ENCODE assay signal across 23 cellular contexts in the genomic region with DNA sequence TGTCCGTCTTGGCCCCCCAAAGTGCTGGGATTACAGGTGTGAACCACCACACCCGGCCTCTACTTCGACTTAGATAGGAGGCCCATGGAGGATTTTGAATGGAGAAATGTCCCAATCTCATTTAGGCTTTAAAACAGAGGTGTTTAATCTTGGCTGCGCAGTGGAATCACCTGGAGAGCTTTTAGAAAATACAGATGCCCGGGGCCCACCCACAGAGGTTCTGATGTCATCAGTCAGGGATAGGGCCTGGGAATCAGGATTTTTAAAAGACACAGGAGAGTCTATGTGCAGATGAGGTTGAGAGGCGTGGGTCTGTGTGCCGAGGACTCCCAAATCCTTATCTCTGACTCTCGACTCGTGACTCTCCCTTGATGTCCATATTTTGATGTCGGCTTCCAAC.
DNase-seq lines count a peak whose midpoint lies in the region; ATAC-seq, FAIRE-seq and TF ChIP-seq lines count a peak whose summit lies in the region.
"Had no signal": no experiment of that assay in that cellular context is flagged by ENCODE, and none has a peak within 500 bp of the region (broad histone marks: within the 10 kb centered on the region; RNA-seq: fewer than 3 reads in every experiment).

No MANE protein-coding gene starts in this region.

- H3K4me3 ChIP-seq in OCI-LY7 (ENCODE audit: low read depth, low read length, poor library complexity, severe bottlenecking) (no peak overlapping the region), hepatocyte (no peak overlapping the region)
- H3K4me3 ChIP-seq: BLaER1, GM12878, GM23338 had no signal

- CTCF ChIA-PET in OCI-LY7 (lab: Charles Lee; ENCODE audit: unreplicated experiment): no interaction called here

- intact Hi-C loops in CD14-positive monocyte (cut with micrococcal nuclease) (loop anchor here in 1 of 2 donors (5.0 kb wide), 1 partner anchor 37 kb away; no protein-coding TSS in a partner anchor), OCI-LY7 (cut with micrococcal nuclease; ENCODE audit: unreplicated experiment) (no loop called here)

- H3K4me2 ChIP-seq in OCI-LY7 (ENCODE audit: low read length): peak overlapping the region; percentile 54; the same call in 1 of the 2 replicates
- H3K4me2 ChIP-seq in hepatocyte: no peak overlapping the region
- H3K4me2 ChIP-seq: BLaER1, GM23338 had no signal

- H3K79me2 ChIP-seq in OCI-LY7 (ENCODE audit: insufficient read depth, low read depth, low read length) (peaks cover 22% of the 10 kb centered on the region; the same call in 1 of the 2 replicates), hepatocyte (no peaks in the 10 kb centered on the region)

- no peaks in the 10 kb centered on the region for H4K20me1 ChIP-seq in OCI-LY7 (ENCODE audit: insufficient read depth, low read length)
- no peaks in the 10 kb centered on the region for H4K20me1 ChIP-seq in hepatocyte (ENCODE audit: insufficient read depth, poor library complexity, severe bottlenecking)
- H4K20me1 ChIP-seq: BLaER1 had no signal

- no peaks in the 10 kb centered on the region for H3K27me3 ChIP-seq in hepatocyte
- H3K27me3 ChIP-seq: BLaER1 had no signal

- H2AFZ ChIP-seq in OCI-LY7 (ENCODE audit: low read length) (no peak overlapping the region), hepatocyte (no peak overlapping the region)
- H2AFZ ChIP-seq: GM23338 had no signal

- no peak for TF ChIP-seq CTCF in CD14-positive monocyte (IDR thresholded peaks at IDR 0.05)
- no peak for TF ChIP-seq CTCF in OCI-LY7 (conservative IDR thresholded peaks at IDR 0.05; ENCODE audit: low read length)
- no peak for TF ChIP-seq CTCF in neural crest cell (conservative IDR thresholded peaks at IDR 0.05)
- TF ChIP-seq CTCF in progenitor cell of endocrine pancreas (IDR thresholded peaks at IDR 0.05; ENCODE audit: unreplicated experiment): no peak
- TF ChIP-seq CTCF in hepatocyte (IDR thresholded peaks at IDR 0.05; ENCODE audit: poor library complexity): no peak

- no peak overlapping the region for H3K27ac ChIP-seq in OCI-LY7 (ENCODE audit: low read depth, low read length, poor library complexity, severe bottlenecking)
- no peak overlapping the region for H3K27ac ChIP-seq in hepatocyte
- H3K27ac ChIP-seq: 22Rv1, BLaER1, C4-2B had no signal

- H3K36me3 ChIP-seq in OCI-LY7 (ENCODE audit: insufficient read depth, low read length) (no peaks in the 10 kb centered on the region; the same call in 1 of the 2 replicates), hepatocyte (replicated peaks; ENCODE audit: insufficient read depth, low read depth) (no peaks in the 10 kb centered on the region)
- H3K36me3 ChIP-seq: BLaER1 had no signal

- H3K4me1 ChIP-seq in OCI-LY7 (ENCODE audit: insufficient read depth, low read length, poor library complexity, severe bottlenecking) (peaks cover 94% of the 10 kb centered on the region), hepatocyte (ENCODE audit: insufficient read depth) (peaks cover 21% of the 10 kb centered on the region)

- POLR2A ChIA-PET in OCI-LY7 (lab: Charles Lee): interaction anchor here (0.6 to 1.9 kb wide), 5 partner anchors 42 to 685 kb away, joined by 3 to 7 read pairs (median 4); no protein-coding TSS in a partner anchor

- FAIRE-seq in HTR-8/SVneo (lab: Jason Lieb, UNC) (no peak), frontal cortex (lab: Jason Lieb, UNC) (no peak)
- FAIRE-seq: A204.1, D721Med, GM12878 had no signal

- peaks cover 0 to 3% of the 10 kb centered on the region in 2 donors for H3K36me3 Mint-ChIP-seq in CD14-positive monocyte
- H3K36me3 Mint-ChIP-seq in neural crest cell (ENCODE audit: low read depth): no peaks in the 10 kb centered on the region
- no peaks in the 10 kb centered on the region for H3K36me3 Mint-ChIP-seq in progenitor cell of endocrine pancreas (ENCODE audit: insufficient read depth)
- H3K36me3 Mint-ChIP-seq: CD8-positive, alpha-beta memory T cell had no signal

- BruUV-seq in OCI-LY7 (replicated peaks; lab: Mats Ljungman, UMichigan): no TSS peak

- H3K4me3 Mint-ChIP-seq in CD14-positive monocyte (no peak overlapping the region), neural crest cell (no peak overlapping the region), progenitor cell of endocrine pancreas (ENCODE audit: low read depth) (no peak overlapping the region)
- H3K4me3 Mint-ChIP-seq: CD4-positive, alpha-beta T cell; CD8-positive, alpha-beta memory T cell; GM23338; H9 had no signal

- no peak for DNase-seq in CD14-positive monocyte (ENCODE audit: low spot score)
- DNase-seq in OCI-LY7 (ENCODE audit: low spot score): no peak
- no peak for DNase-seq in neural crest cell (ENCODE audit: low read depth, low spot score)
- DNase-seq in progenitor cell of endocrine pancreas (ENCODE audit: low spot score, unreplicated experiment): no peak
- DNase-seq in HTR-8/SVneo (ENCODE audit: insufficient read length, low spot score): no peak
- no peak for DNase-seq in frontal cortex (ENCODE audit: low spot score in 2 of 2)
- no peak for DNase-seq in hepatocyte (ENCODE audit: low spot score)
- DNase-seq: CD4-positive, alpha-beta T cell; CD8-positive, alpha-beta memory T cell; DMS 273 treated with DMSO at 0.1 percent for 48 hours; DMS79; GDM1; H9 had no signal

- WGBS in hepatocyte (ENCODE audit: low lambda C conversion rate, missing lambda C conversion rate): 94% methylated on average over 10 of the region's 10 CpGs

- H3K27me3 Mint-ChIP-seq in CD14-positive monocyte (ENCODE audit: low read depth in 3 of 3) (peaks cover 0 to 9% (median 0%) of the 10 kb centered on the region in 3 donors), neural crest cell (ENCODE audit: low read depth) (no peaks in the 10 kb centered on the region), progenitor cell of endocrine pancreas (peaks cover 13% of the 10 kb centered on the region)
- H3K27me3 Mint-ChIP-seq: B cell; CD4-positive, alpha-beta T cell had no signal

- H3K4me1 Mint-ChIP-seq in CD14-positive monocyte: peaks cover 69% of the 10 kb centered on the region
- peaks cover 22% of the 10 kb centered on the region for H3K4me1 Mint-ChIP-seq in neural crest cell
- peaks cover 14% of the 10 kb centered on the region for H3K4me1 Mint-ChIP-seq in progenitor cell of endocrine pancreas (ENCODE audit: low read depth)
- H3K4me1 Mint-ChIP-seq: CD8-positive, alpha-beta memory T cell had no signal

- no peaks in the 10 kb centered on the region for H3K9me3 ChIP-seq in OCI-LY7 (ENCODE audit: low read length)
- no peaks in the 10 kb centered on the region for H3K9me3 ChIP-seq in hepatocyte (ENCODE audit: low read depth)
- H3K9me3 ChIP-seq: BLaER1 had no signal

- no peak for ATAC-seq in GM18870 (IDR thresholded peaks at IDR 0.05; ENCODE audit: unreplicated experiment)
- ATAC-seq: GM12878, GM23338, HCT116 had no signal

- H3K9me3 Mint-ChIP-seq in CD14-positive monocyte (peaks cover 0 to 2% (median 0%) of the 10 kb centered on the region in 7 donors), neural crest cell (no peaks in the 10 kb centered on the region), progenitor cell of endocrine pancreas (ENCODE audit: low read depth) (no peaks in the 10 kb centered on the region)
- H3K9me3 Mint-ChIP-seq: CD4-positive, alpha-beta T cell; CD8-positive, alpha-beta memory T cell; GM23338; H9 had no signal

- H3K9me2 ChIP-seq in OCI-LY7 (ENCODE audit: insufficient read depth, low read length) (no peaks in the 10 kb centered on the region), hepatocyte (replicated peaks; ENCODE audit: insufficient read depth) (no peaks in the 10 kb centered on the region)

- peak overlapping the region in 4 of 7 donors; percentile 11 to 89 (median 74) for H3K27ac Mint-ChIP-seq in CD14-positive monocyte
- H3K27ac Mint-ChIP-seq in neural crest cell (ENCODE audit: unreplicated experiment): peak overlapping the region; percentile 94
- H3K27ac Mint-ChIP-seq in progenitor cell of endocrine pancreas: peak overlapping the region; percentile 28
- H3K27ac Mint-ChIP-seq: CD4-positive, alpha-beta T cell; CD8-positive, alpha-beta memory T cell; GM23338 had no signal

Comparison
In these comparisons a context has a peak if more than half of its experiments do, and no peak if none do; other contexts are left out.
1. H3K27ac Mint-ChIP-seq: peak in every context shown above with its lines; median percentile 94 in neural crest cell; 74 in CD14-positive monocyte; 28 in progenitor cell of endocrine pancreas.